Comparison of ENCODE assay signal across 22 cellular contexts in the genomic region with DNA sequence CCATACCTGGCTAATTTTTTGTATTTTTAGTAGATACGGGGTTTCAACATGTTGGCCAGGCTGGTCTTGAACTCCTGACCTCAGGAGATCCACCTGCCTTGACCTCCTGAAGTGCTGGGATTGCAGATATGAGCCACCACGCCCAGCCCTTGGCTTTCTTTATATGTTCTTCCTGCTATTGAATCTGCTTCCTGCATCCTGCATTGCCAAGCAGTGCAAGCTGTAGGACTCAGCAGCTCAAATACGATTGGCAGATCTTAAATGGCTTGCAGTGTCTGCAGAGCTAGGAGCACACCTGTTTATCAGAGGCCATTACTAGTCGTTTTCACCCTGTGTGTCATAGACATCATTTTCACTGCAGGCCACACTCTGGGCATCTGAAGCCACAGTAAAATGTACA.
"Had no signal": no experiment of that assay in that cellular context is flagged by ENCODE, and none has a peak within 500 bp of the region (broad histone marks: within the 10 kb centered on the region; RNA-seq: fewer than 3 reads in every experiment).

No MANE protein-coding gene starts in this region.

- H3K4me3 ChIP-seq: coronary artery, dorsolateral prefrontal cortex, gastroesophageal sphincter, heart left ventricle, hepatocyte, left lung, lower lobe of right lung had no signal

- H3K4me2 ChIP-seq: hepatocyte had no signal

- H3K79me2 ChIP-seq: hepatocyte had no signal

- ATAC-seq: esophagus mucosa, foreskin keratinocyte, gastroesophageal sphincter, heart left ventricle, left lung, left ventricle myocardium superior, lower lobe of right lung had no signal

- H2AFZ ChIP-seq: hepatocyte had no signal

- H3K9me3 ChIP-seq: gastroesophageal sphincter, lower lobe of right lung had no signal

- H3K36me3 ChIP-seq: gastroesophageal sphincter, heart left ventricle, left lung, lower lobe of right lung had no signal

- DNase-seq: dermis blood vessel endothelial cell; dorsolateral prefrontal cortex; effector CD4-positive, alpha-beta T cell; effector memory CD4-positive, alpha-beta T cell; erythroblast; foreskin keratinocyte; heart left ventricle; hypothalamus; immature natural killer cell; islet precursor cell; kidney; kidney glomerular epithelial cell; left lung; left ventricle myocardium superior; lower lobe of right lung; mesenchymal stem cell; midbrain had no signal

- H3K4me1 ChIP-seq: foreskin keratinocyte, gastroesophageal sphincter, heart left ventricle, left lung, lower lobe of right lung had no signal

- H3K27me3 ChIP-seq: dorsolateral prefrontal cortex, foreskin keratinocyte, gastroesophageal sphincter, heart left ventricle, hepatocyte, left lung had no signal

- H3K27ac ChIP-seq: coronary artery, dorsolateral prefrontal cortex, epithelial cell of prostate, foreskin keratinocyte, gastroesophageal sphincter, heart left ventricle, hepatocyte, left lung, lower lobe of right lung had no signal
